In the genomic region with DNA sequence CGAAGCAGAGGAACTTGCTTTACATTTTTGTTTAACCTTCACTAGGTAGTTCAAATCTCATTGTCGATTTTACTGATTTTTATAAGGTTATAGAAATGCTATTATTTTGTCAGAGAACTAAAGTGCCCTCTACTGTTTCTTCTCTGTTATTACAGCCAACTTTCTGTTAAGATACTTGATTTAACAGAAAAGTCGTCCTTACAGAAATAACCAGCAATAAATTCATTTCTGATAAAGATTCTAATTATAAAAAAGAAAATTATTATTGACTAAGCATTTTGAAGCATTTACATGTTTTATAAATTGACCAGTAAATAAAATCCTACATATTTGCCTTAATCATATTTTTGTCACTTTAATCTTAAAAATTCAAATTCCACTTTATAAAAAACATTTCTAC, we compare ENCODE assay signal across 9 cellular contexts.
DNase-seq lines count a peak whose midpoint lies in the region; ATAC-seq, FAIRE-seq and TF ChIP-seq lines count a peak whose summit lies in the region.
"Had no signal": no experiment of that assay in that cellular context is flagged by ENCODE, and none has a peak within 500 bp of the region (broad histone marks: within the 10 kb centered on the region; RNA-seq: fewer than 3 reads in every experiment).

No MANE protein-coding gene starts in this region.

- no peaks in the 10 kb centered on the region for H3K36me3 ChIP-seq in ACC112 (ENCODE audit: insufficient read depth, low read length)
- no peaks in the 10 kb centered on the region for H3K36me3 ChIP-seq in OCI-LY3 (replicated peaks; ENCODE audit: low read depth, low read length)
- H3K36me3 ChIP-seq in parathyroid adenoma (ENCODE audit: control insufficient read depth, insufficient read depth, low read length), result no peaks in the 10 kb centered on the region

- FAIRE-seq in GM18507 (lab: Jason Lieb, UNC), result peak; percentile 47

- H3K9me3 Mint-ChIP-seq in endothelial cell (ENCODE audit: unreplicated experiment), result no peaks in the 10 kb centered on the region
- no peaks in the 10 kb centered on the region for H3K9me3 Mint-ChIP-seq in stimulated activated naive B cell treated with anti-CD40 and anti-IgM and Interleukin-4, amounts not matched to agents 10 μg/mL and 1 μg/mL and 100 μg/mL, for 72 hours
- no peaks in the 10 kb centered on the region for H3K9me3 Mint-ChIP-seq in activated naive CD4-positive, alpha-beta T cell treated with anti-CD3 and anti-CD28 coated beads for 36 hours
- H3K9me3 Mint-ChIP-seq: stimulated activated naive CD8-positive, alpha-beta T cell treated with anti-CD3 and anti-CD28 coated beads, Interleukin-15, Interleukin-2, amounts not matched to agents 100 ng/mL and 50 ng/mL, for 24 hours had no signal

- CTCF ChIA-PET in activated naive CD4-positive, alpha-beta T cell treated with anti-CD3 and anti-CD28 coated beads for 36 hours (lab: Charles Lee), result no interaction called here

- H3K4me1 ChIP-seq in ACC112 (ENCODE audit: control insufficient read depth, insufficient read depth, low read length, unreplicated experiment) (peaks cover 13% of the 10 kb centered on the region), OCI-LY3 (ENCODE audit: low read length) (peaks cover 47% of the 10 kb centered on the region), parathyroid adenoma (no peaks in the 10 kb centered on the region)

- no peak overlapping the region for H2AFZ ChIP-seq in ACC112 (ENCODE audit: low read length, unreplicated experiment)
- H2AFZ ChIP-seq in OCI-LY3 (ENCODE audit: low read depth, low read length), result no peak overlapping the region
- no peak overlapping the region for H2AFZ ChIP-seq in parathyroid adenoma

- H3K79me2 ChIP-seq in ACC112 (ENCODE audit: control insufficient read depth, insufficient read depth, low read length, unreplicated experiment), result no peaks in the 10 kb centered on the region
- H3K79me2 ChIP-seq in OCI-LY3 (ENCODE audit: low read length), result no peaks in the 10 kb centered on the region
- H3K79me2 ChIP-seq in parathyroid adenoma, result peaks cover 2% of the 10 kb centered on the region

- DNase-seq in GM18507 (ENCODE audit: extremely low spot score, insufficient read length, low read depth) (no peak), endothelial cell (ENCODE audit: low spot score) (no peak)
- DNase-seq in stimulated activated naive B cell treated with anti-CD40 and anti-IgM and Interleukin-4, amounts not matched to agents 10 μg/mL and 1 μg/mL and 100 μg/mL, for 72 hours, result no peak
- DNase-seq in activated naive CD4-positive, alpha-beta T cell treated with anti-CD3 and anti-CD28 coated beads for 36 hours, result no peak

- H3K27ac ChIP-seq in ACC112 (ENCODE audit: low read depth, low read length), result peak overlapping the region; percentile 75
- H3K27ac ChIP-seq in OCI-LY3 (ENCODE audit: low read length), result no peak overlapping the region
- H3K27ac ChIP-seq in parathyroid adenoma, result no peak overlapping the region

- no peak overlapping the region for H3K27ac Mint-ChIP-seq in endothelial cell (ENCODE audit: unreplicated experiment)
- H3K27ac Mint-ChIP-seq in stimulated activated naive B cell treated with anti-CD40 and anti-IgM and Interleukin-4, amounts not matched to agents 10 μg/mL and 1 μg/mL and 100 μg/mL, for 72 hours, result no peak overlapping the region
- H3K27ac Mint-ChIP-seq in activated naive CD4-positive, alpha-beta T cell treated with anti-CD3 and anti-CD28 coated beads for 36 hours, result no peak overlapping the region
- H3K27ac Mint-ChIP-seq: stimulated activated naive CD8-positive, alpha-beta T cell treated with anti-CD3 and anti-CD28 coated beads, Interleukin-15, Interleukin-2, amounts not matched to agents 100 ng/mL and 50 ng/mL, for 24 hours had no signal

- peak; percentile 86 for TF ChIP-seq CTCF in OCI-LY3 (IDR thresholded peaks at IDR 0.05; ENCODE audit: low read depth, low read length)
- TF ChIP-seq CTCF in endothelial cell (IDR thresholded peaks at IDR 0.05; ENCODE audit: unreplicated experiment), result peak; percentile 91
- peak; percentile 72 for TF ChIP-seq CTCF in parathyroid adenoma (IDR thresholded peaks at IDR 0.05)

- ATAC-seq in stimulated activated naive B cell treated with anti-CD40 and anti-IgM and Interleukin-4, amounts not matched to agents 10 μg/mL and 1 μg/mL and 100 μg/mL, for 72 hours (replicated peaks), result no peak
- no peak for ATAC-seq in HG03354 (IDR thresholded peaks at IDR 0.05; ENCODE audit: poor library complexity, severe bottlenecking, unreplicated experiment)

- intact Hi-C loops in activated naive CD4-positive, alpha-beta T cell treated with anti-CD3 and anti-CD28 coated beads for 36 hours (cut with micrococcal nuclease), result loop anchor here (1.0 to 5.0 kb wide), 5 partner anchors 61 to 642 kb away; a partner anchor contains a TSS

- H3K9ac ChIP-seq in OCI-LY3 (ENCODE audit: low read length) (no peak overlapping the region; the same call in 1 of the 2 replicates), parathyroid adenoma (no peak overlapping the region)

- H3K4me3 ChIP-seq in ACC112 (ENCODE audit: low read depth, low read length) (no peak overlapping the region), OCI-LY3 (ENCODE audit: low read length) (no peak overlapping the region), parathyroid adenoma (ENCODE audit: low read depth, low read length) (peak overlapping the region; percentile 15)

- H3K4me3 Mint-ChIP-seq in endothelial cell (ENCODE audit: unreplicated experiment), result no peak overlapping the region
- H3K4me3 Mint-ChIP-seq in stimulated activated naive B cell treated with anti-CD40 and anti-IgM and Interleukin-4, amounts not matched to agents 10 μg/mL and 1 μg/mL and 100 μg/mL, for 72 hours, result no peak overlapping the region
- H3K4me3 Mint-ChIP-seq in activated naive CD4-positive, alpha-beta T cell treated with anti-CD3 and anti-CD28 coated beads for 36 hours, result no peak overlapping the region
- H3K4me3 Mint-ChIP-seq: stimulated activated naive CD8-positive, alpha-beta T cell treated with anti-CD3 and anti-CD28 coated beads, Interleukin-15, Interleukin-2, amounts not matched to agents 100 ng/mL and 50 ng/mL, for 24 hours had no signal

- H3K4me1 Mint-ChIP-seq in endothelial cell (ENCODE audit: unreplicated experiment), result no peaks in the 10 kb centered on the region
- H3K4me1 Mint-ChIP-seq in stimulated activated naive B cell treated with anti-CD40 and anti-IgM and Interleukin-4, amounts not matched to agents 10 μg/mL and 1 μg/mL and 100 μg/mL, for 72 hours, result peaks cover 17 to 29% of the 10 kb centered on the region in 2 donors
- H3K4me1 Mint-ChIP-seq in activated naive CD4-positive, alpha-beta T cell treated with anti-CD3 and anti-CD28 coated beads for 36 hours (ENCODE audit: low read depth), result peaks cover 2% of the 10 kb centered on the region

- H3K9me3 ChIP-seq in OCI-LY3 (ENCODE audit: insufficient read depth, low read length) (no peaks in the 10 kb centered on the region), parathyroid adenoma (ENCODE audit: control insufficient read depth, low read length) (no peaks in the 10 kb centered on the region)

- H4K20me1 ChIP-seq in OCI-LY3 (ENCODE audit: insufficient read depth, low read length), result no peaks in the 10 kb centered on the region

- H3K27me3 ChIP-seq in ACC112 (ENCODE audit: insufficient read depth, low read length) (no peaks in the 10 kb centered on the region), OCI-LY3 (ENCODE audit: low read depth, low read length) (no peaks in the 10 kb centered on the region), parathyroid adenoma (ENCODE audit: control insufficient read depth, insufficient read depth, low read length) (no peaks in the 10 kb centered on the region)

- no peak overlapping the region for H3K4me2 ChIP-seq in OCI-LY3 (ENCODE audit: low read length)
- H3K4me2 ChIP-seq in parathyroid adenoma (ENCODE audit: low read length), result no peak overlapping the region

- no peaks in the 10 kb centered on the region for H3K36me3 Mint-ChIP-seq in endothelial cell (ENCODE audit: low read depth, unreplicated experiment)
- no peaks in the 10 kb centered on the region for H3K36me3 Mint-ChIP-seq in stimulated activated naive B cell treated with anti-CD40 and anti-IgM and Interleukin-4, amounts not matched to agents 10 μg/mL and 1 μg/mL and 100 μg/mL, for 72 hours
- no peaks in the 10 kb centered on the region for H3K36me3 Mint-ChIP-seq in activated naive CD4-positive, alpha-beta T cell treated with anti-CD3 and anti-CD28 coated beads for 36 hours (ENCODE audit: low read depth)

- no peaks in the 10 kb centered on the region for H3K27me3 Mint-ChIP-seq in endothelial cell (ENCODE audit: unreplicated experiment)
- no peaks in the 10 kb centered on the region for H3K27me3 Mint-ChIP-seq in stimulated activated naive B cell treated with anti-CD40 and anti-IgM and Interleukin-4, amounts not matched to agents 10 μg/mL and 1 μg/mL and 100 μg/mL, for 72 hours
- peaks cover 2% of the 10 kb centered on the region for H3K27me3 Mint-ChIP-seq in activated naive CD4-positive, alpha-beta T cell treated with anti-CD3 and anti-CD28 coated beads for 36 hours (ENCODE audit: low read depth)
- H3K27me3 Mint-ChIP-seq: stimulated activated naive CD8-positive, alpha-beta T cell treated with anti-CD3 and anti-CD28 coated beads, Interleukin-15, Interleukin-2, amounts not matched to agents 100 ng/mL and 50 ng/mL, for 24 hours had no signal
